ENCODE assay signal across 1 cellular context in the genomic region with DNA sequence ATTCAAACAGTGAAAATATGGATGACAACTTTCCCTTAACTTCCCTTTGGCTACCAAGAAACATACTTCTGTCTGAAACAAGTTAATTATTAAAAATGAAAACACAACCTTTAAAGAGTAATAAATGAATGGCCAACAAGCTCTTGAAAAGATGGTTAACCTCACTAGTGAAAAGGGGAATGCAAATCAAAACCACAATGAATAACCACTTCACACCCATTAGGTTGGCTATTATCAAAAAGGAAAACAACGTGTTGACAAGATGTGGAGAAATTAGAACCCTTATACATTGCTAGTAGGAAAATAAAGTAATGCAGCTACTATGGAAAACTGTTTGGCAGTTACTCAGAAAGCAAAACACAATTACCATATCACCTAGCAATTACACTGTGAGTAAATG.
A peak's percentile ranks its signal among the peaks of the same experiment; 100 is the strongest.
TF ChIP-seq lines count a peak whose summit lies in the region.

No MANE protein-coding gene starts in this region.

TF ChIP-seq in GM12878, 131 proteins besides CTCF, POLR2A, EP300 and RAD21 (continued from another document and continues in another):
- TF ChIP-seq RUNX3 (IDR thresholded peaks at IDR 0.05; ENCODE audit: low read length) (peak; percentile 94), ZBTB33 (IDR thresholded peaks at IDR 0.05) (no peak), NR2C1 (IDR thresholded peaks at IDR 0.05) (no peak), KDM1A (IDR thresholded peaks at IDR 0.05; ENCODE audit: borderline replicate concordance) (no peak), EGR1 (IDR thresholded peaks at IDR 0.05; ENCODE audit: borderline replicate concordance in 1 of 2, low read depth in 2 of 2, low read length in 2 of 2) (no peak), ZZZ3 (IDR thresholded peaks at IDR 0.05; ENCODE audit: control insufficient read depth, insufficient read length, low read depth) (no peak), STAT1 (conservative IDR thresholded peaks at IDR 0.05) (no peak), ZBTB4 (CRISPR knock-in tag; IDR thresholded peaks at IDR 0.05) (no peak), NRF1 (conservative IDR thresholded peaks at IDR 0.05; ENCODE audit: low read depth, low read length) (no peak), MYB (IDR thresholded peaks at IDR 0.05; ENCODE audit: borderline replicate concordance, low read depth, low read length) (no peak), NBN (IDR thresholded peaks at IDR 0.05) (peak; percentile 74), GATAD2B (conservative IDR thresholded peaks at IDR 0.05; ENCODE audit: low read depth) (0 out of 2 replicates have a peak, but pooled peaks have one; percentile 31), RB1 (IDR thresholded peaks at IDR 0.05; ENCODE audit: borderline replicate concordance) (no peak), MTA2 (IDR thresholded peaks at IDR 0.05; ENCODE audit: low read depth) (peak; percentile 96), STAT3 (IDR thresholded peaks at IDR 0.05; ENCODE audit: low read depth, low read length) (peak; percentile 88; the same call in 1 of the 2 replicates), EED (IDR thresholded peaks at IDR 0.05; ENCODE audit: low read depth) (no peak), ATF2 (IDR thresholded peaks at IDR 0.05; ENCODE audit: low read length) (peak; percentile 47; the same call in 1 of the 2 replicates), NR2C2 (IDR thresholded peaks at IDR 0.05; ENCODE audit: borderline replicate concordance, control insufficient read depth, insufficient read length, low read depth) (no peak), CBX5 (IDR thresholded peaks at IDR 0.05; ENCODE audit: low read depth) (no peak), E4F1 (IDR thresholded peaks at IDR 0.05; ENCODE audit: borderline replicate concordance, partially characterized antibody) (no peak)
- TF ChIP-seq, protein P1, sequence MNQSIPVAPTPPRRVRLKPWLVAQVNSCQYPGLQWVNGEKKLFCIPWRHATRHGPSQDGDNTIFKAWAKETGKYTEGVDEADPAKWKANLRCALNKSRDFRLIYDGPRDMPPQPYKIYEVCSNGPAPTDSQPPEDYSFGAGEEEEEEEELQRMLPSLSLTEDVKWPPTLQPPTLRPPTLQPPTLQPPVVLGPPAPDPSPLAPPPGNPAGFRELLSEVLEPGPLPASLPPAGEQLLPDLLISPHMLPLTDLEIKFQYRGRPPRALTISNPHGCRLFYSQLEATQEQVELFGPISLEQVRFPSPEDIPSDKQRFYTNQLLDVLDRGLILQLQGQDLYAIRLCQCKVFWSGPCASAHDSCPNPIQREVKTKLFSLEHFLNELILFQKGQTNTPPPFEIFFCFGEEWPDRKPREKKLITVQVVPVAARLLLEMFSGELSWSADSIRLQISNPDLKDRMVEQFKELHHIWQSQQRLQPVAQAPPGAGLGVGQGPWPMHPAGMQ (IDR thresholded peaks at IDR 0.05; ENCODE audit: borderline replicate concordance), result no peak
- TF ChIP-seq, protein P2, sequence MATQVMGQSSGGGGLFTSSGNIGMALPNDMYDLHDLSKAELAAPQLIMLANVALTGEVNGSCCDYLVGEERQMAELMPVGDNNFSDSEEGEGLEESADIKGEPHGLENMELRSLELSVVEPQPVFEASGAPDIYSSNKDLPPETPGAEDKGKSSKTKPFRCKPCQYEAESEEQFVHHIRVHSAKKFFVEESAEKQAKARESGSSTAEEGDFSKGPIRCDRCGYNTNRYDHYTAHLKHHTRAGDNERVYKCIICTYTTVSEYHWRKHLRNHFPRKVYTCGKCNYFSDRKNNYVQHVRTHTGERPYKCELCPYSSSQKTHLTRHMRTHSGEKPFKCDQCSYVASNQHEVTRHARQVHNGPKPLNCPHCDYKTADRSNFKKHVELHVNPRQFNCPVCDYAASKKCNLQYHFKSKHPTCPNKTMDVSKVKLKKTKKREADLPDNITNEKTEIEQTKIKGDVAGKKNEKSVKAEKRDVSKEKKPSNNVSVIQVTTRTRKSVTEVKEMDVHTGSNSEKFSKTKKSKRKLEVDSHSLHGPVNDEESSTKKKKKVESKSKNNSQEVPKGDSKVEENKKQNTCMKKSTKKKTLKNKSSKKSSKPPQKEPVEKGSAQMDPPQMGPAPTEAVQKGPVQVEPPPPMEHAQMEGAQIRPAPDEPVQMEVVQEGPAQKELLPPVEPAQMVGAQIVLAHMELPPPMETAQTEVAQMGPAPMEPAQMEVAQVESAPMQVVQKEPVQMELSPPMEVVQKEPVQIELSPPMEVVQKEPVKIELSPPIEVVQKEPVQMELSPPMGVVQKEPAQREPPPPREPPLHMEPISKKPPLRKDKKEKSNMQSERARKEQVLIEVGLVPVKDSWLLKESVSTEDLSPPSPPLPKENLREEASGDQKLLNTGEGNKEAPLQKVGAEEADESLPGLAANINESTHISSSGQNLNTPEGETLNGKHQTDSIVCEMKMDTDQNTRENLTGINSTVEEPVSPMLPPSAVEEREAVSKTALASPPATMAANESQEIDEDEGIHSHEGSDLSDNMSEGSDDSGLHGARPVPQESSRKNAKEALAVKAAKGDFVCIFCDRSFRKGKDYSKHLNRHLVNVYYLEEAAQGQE (IDR thresholded peaks at IDR 0.05; ENCODE audit: low read depth, low read length), result no peak
- TF ChIP-seq, protein P3, sequence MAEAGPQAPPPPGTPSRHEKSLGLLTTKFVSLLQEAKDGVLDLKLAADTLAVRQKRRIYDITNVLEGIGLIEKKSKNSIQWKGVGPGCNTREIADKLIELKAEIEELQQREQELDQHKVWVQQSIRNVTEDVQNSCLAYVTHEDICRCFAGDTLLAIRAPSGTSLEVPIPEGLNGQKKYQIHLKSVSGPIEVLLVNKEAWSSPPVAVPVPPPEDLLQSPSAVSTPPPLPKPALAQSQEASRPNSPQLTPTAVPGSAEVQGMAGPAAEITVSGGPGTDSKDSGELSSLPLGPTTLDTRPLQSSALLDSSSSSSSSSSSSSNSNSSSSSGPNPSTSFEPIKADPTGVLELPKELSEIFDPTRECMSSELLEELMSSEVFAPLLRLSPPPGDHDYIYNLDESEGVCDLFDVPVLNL (IDR thresholded peaks at IDR 0.05; ENCODE audit: low read depth, low read length), result no peak
- TF ChIP-seq, protein P4, sequence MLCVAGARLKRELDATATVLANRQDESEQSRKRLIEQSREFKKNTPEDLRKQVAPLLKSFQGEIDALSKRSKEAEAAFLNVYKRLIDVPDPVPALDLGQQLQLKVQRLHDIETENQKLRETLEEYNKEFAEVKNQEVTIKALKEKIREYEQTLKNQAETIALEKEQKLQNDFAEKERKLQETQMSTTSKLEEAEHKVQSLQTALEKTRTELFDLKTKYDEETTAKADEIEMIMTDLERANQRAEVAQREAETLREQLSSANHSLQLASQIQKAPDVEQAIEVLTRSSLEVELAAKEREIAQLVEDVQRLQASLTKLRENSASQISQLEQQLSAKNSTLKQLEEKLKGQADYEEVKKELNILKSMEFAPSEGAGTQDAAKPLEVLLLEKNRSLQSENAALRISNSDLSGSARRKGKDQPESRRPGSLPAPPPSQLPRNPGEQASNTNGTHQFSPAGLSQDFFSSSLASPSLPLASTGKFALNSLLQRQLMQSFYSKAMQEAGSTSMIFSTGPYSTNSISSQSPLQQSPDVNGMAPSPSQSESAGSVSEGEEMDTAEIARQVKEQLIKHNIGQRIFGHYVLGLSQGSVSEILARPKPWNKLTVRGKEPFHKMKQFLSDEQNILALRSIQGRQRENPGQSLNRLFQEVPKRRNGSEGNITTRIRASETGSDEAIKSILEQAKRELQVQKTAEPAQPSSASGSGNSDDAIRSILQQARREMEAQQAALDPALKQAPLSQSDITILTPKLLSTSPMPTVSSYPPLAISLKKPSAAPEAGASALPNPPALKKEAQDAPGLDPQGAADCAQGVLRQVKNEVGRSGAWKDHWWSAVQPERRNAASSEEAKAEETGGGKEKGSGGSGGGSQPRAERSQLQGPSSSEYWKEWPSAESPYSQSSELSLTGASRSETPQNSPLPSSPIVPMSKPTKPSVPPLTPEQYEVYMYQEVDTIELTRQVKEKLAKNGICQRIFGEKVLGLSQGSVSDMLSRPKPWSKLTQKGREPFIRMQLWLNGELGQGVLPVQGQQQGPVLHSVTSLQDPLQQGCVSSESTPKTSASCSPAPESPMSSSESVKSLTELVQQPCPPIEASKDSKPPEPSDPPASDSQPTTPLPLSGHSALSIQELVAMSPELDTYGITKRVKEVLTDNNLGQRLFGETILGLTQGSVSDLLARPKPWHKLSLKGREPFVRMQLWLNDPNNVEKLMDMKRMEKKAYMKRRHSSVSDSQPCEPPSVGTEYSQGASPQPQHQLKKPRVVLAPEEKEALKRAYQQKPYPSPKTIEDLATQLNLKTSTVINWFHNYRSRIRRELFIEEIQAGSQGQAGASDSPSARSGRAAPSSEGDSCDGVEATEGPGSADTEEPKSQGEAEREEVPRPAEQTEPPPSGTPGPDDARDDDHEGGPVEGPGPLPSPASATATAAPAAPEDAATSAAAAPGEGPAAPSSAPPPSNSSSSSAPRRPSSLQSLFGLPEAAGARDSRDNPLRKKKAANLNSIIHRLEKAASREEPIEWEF (IDR thresholded peaks at IDR 0.05; ENCODE audit: insufficient replicate concordance, low read depth, low read length), result peak; percentile 55
- TF ChIP-seq, protein P5, sequence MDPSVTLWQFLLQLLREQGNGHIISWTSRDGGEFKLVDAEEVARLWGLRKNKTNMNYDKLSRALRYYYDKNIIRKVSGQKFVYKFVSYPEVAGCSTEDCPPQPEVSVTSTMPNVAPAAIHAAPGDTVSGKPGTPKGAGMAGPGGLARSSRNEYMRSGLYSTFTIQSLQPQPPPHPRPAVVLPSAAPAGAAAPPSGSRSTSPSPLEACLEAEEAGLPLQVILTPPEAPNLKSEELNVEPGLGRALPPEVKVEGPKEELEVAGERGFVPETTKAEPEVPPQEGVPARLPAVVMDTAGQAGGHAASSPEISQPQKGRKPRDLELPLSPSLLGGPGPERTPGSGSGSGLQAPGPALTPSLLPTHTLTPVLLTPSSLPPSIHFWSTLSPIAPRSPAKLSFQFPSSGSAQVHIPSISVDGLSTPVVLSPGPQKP (IDR thresholded peaks at IDR 0.05; ENCODE audit: low read depth, low read length), result no peak
- TF ChIP-seq, protein P6, sequence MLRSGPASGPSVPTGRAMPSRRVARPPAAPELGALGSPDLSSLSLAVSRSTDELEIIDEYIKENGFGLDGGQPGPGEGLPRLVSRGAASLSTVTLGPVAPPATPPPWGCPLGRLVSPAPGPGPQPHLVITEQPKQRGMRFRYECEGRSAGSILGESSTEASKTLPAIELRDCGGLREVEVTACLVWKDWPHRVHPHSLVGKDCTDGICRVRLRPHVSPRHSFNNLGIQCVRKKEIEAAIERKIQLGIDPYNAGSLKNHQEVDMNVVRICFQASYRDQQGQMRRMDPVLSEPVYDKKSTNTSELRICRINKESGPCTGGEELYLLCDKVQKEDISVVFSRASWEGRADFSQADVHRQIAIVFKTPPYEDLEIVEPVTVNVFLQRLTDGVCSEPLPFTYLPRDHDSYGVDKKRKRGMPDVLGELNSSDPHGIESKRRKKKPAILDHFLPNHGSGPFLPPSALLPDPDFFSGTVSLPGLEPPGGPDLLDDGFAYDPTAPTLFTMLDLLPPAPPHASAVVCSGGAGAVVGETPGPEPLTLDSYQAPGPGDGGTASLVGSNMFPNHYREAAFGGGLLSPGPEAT (IDR thresholded peaks at IDR 0.05; ENCODE audit: low read depth), result peak; percentile 84
